14 cellular contexts compared by ENCODE assay signal in genomic region chr4:112152496-112152895, GRCh38.
"Had no signal": no experiment of that assay in that cellular context is flagged by ENCODE, and none has a peak within 500 bp of the region (broad histone marks: within the 10 kb centered on the region; RNA-seq: fewer than 3 reads in every experiment).

No MANE protein-coding gene starts in this region.

- ATAC-seq: esophagus mucosa, lower lobe of right lung, pancreas had no signal

- H3K9me3 Mint-ChIP-seq: endodermal cell, mesothelial cell of epicardium had no signal

- H3K36me3 ChIP-seq: brain microvascular endothelial cell, lower lobe of right lung, pancreas, tibial artery, vagina had no signal

- H3K9me3 ChIP-seq: lower lobe of right lung, pancreas, tibial artery, vagina had no signal

- H3K4me3 ChIP-seq: lower lobe of right lung, pancreas, tibial artery, vagina had no signal

- H3K27ac ChIP-seq: brain microvascular endothelial cell, lower lobe of right lung, pancreas, tibial artery, vagina had no signal

- H3K27ac Mint-ChIP-seq: endodermal cell, mesothelial cell of epicardium had no signal

- DNase-seq: activated CD4-positive, alpha-beta T cell treated with anti-CD3 and anti-CD28 coated beads for 1 hour; activated CD8-positive, alpha-beta memory T cell treated with anti-CD3 and anti-CD28 coated beads for 24 hours; brain microvascular endothelial cell; cerebellar nuclear complex; endodermal cell; glutamatergic neuron; lower lobe of right lung; pancreas; stimulated activated CD4-positive, alpha-beta T cell treated with anti-CD3 and anti-CD28 coated beads, Interleukin-4, amount 100 ng/mL, for 1 hour; T1000; tibial artery had no signal

- H3K36me3 Mint-ChIP-seq: mesothelial cell of epicardium had no signal

- H3K4me3 Mint-ChIP-seq: endodermal cell, mesothelial cell of epicardium had no signal

- H3K4me1 ChIP-seq: pancreas had no signal

- H3K27me3 ChIP-seq: brain microvascular endothelial cell, pancreas, tibial artery, vagina had no signal
